ENCODE assay signal across 2 cellular contexts in the genomic region with DNA sequence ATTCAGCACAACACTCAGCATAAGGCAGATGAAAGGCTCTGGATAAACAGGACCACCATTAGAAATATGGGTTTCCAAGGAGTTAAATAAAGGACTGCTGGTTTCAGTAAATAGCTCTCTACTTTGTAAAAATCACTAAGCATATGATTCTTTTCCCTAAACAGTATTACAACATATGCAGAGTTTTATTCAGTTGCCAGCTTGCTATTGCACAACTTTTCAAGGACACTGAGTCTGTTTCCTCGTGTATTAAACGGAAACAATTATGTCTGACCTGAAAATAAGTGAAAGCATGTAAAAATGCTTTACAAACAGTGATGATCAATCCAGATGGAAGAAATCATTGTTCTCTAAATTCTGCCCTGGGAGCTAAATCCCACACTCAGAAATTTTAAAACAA.
A peak's percentile ranks its signal among the peaks of the same experiment; 100 is the strongest.
TF ChIP-seq lines count a peak whose summit lies in the region.

No MANE protein-coding gene starts in this region.

TF ChIP-seq in A549, 52 proteins besides CTCF, POLR2A, EP300 and RAD21:
- TF ChIP-seq CEBPB (IDR thresholded peaks at IDR 0.05) (peak; percentile 13 to 45; a peak in 2 of 4 replicates), HOXB5 (CRISPR knock-in tag; IDR thresholded peaks at IDR 0.05) (no peak)

TF ChIP-seq in H1, 55 proteins besides CTCF, POLR2A, EP300 and RAD21:
- TF ChIP-seq CEBPB (IDR thresholded peaks at IDR 0.05; ENCODE audit: low read depth, low read length) (0 out of 2 replicates have a peak, but pooled peaks have one; percentile 17), SIN3A (conservative IDR thresholded peaks at IDR 0.05 in 1 of 2, IDR thresholded peaks at IDR 0.05 in 1 of 2; ENCODE audit: low read depth in 1 of 2, low read length in 2 of 2) (no peak)
